22 cellular contexts compared by ENCODE assay signal in genomic region chr4:8153441-8153840, GRCh38. TPM values are rescaled to one million over a fixed set of nuclear protein-coding genes. Genes with fewer than 3 reads are reported as not detected.
"Had no signal": no experiment of that assay in that cellular context is flagged by ENCODE, and none has a peak within 500 bp of the region (broad histone marks: within the 10 kb centered on the region; RNA-seq: fewer than 3 reads in every experiment).

No MANE protein-coding gene starts in this region.

- H3K4me2 ChIP-seq: KMS-11 had no signal

- DNase-seq: Kasumi-1, MM.1S, NCI-H1092 treated with DMSO at 0.1 percent for 48 hours, NCI-H1436, NCI-H187, NCI-H2029, NCI-H2081 treated with DMSO at 0.1 percent for 48 hours, NCI-H2171, NCI-H226, NCI-H446, NCI-H510A, NCI-H524 treated with DMSO at 0.1 percent for 48 hours, NCI-H69, NCI-H774, RPMI8226, SHP77 treated with DMSO at 0.1 percent for 48 hours had no signal

- H3K4me3 ChIP-seq: K562, SJSA1, SK-N-MC had no signal

- ATAC-seq: K562 had no signal

- H3K36me3 ChIP-seq: SJSA1 had no signal

- H3K27ac ChIP-seq: HL-60, KMS-11, SJSA1, SK-N-MC had no signal

RNA-seq across cellular contexts. Expression of gene ABLIM2, which starts 5.2 kb away (rescaled TPM):
- total RNA-seq: K562, M059J had no signal
